11 cellular contexts compared by ENCODE assay signal in the genomic region with DNA sequence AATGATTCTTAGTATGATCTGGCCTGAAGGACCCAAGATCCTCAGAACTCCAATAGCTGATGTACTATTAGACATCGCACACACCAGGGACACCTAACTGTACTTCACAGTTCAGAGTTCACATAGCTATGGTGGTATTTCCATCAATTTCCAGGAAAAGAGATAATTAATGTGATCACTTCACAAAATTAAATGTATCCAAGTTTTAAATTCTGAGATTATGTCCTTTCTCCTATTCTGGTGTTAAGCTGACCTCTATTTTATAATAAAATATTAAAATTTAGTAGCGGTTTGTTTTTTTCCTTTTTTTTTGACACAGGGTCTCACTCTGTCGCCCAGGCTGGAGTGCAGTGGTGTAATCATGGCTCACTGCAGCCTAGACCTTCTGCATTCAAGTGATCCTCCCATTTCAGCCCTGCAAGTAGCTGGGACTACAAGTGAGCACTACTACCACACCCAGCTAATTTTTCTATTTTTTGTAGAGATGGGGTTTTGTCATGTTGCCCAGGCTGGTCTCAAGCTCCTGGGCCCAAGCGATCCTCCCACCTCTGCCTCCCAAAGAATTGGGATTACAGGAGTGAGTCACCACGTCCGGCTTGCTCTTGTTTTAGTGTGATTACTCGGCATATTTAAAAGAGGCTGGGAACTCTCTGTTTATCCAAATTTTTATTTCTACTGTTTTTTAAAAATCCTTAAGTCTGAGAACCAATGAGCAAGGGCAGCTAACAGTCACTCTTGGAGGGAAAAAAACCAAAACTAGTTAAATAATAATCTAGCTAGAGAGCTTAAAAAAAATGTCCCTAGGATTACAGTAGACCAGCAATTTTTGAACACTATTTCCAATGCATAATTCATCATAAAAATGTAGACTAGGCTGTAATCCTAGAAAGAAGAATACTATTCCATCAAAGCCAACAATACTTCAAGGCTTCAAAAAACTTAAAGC. TPM values are rescaled to one million over a fixed set of nuclear protein-coding genes. Genes with fewer than 3 reads are reported as not detected.
DNase-seq lines count a peak whose midpoint lies in the region; FAIRE-seq and TF ChIP-seq lines count a peak whose summit lies in the region.
"Had no signal": no experiment of that assay in that cellular context is flagged by ENCODE, and none has a peak within 500 bp of the region (broad histone marks: within the 10 kb centered on the region; RNA-seq: fewer than 3 reads in every experiment).

No MANE protein-coding gene starts in this region.

- H3K36me3 ChIP-seq in breast epithelium (no peaks in the 10 kb centered on the region), astrocyte (ENCODE audit: insufficient read depth, low read length) (no peaks in the 10 kb centered on the region), uterus (no peaks in the 10 kb centered on the region)

- H2AFZ ChIP-seq in astrocyte (ENCODE audit: low read depth, low read length) = no peak overlapping the region

- H3K4me1 Mint-ChIP-seq in MCF 10A (ENCODE audit: insufficient read depth, unreplicated experiment) (peaks cover 42% of the 10 kb centered on the region), astrocyte (ENCODE audit: low read depth, unreplicated experiment) (peaks cover 35% of the 10 kb centered on the region), glutamatergic neuron (ENCODE audit: low read depth, unreplicated experiment) (peaks cover 26% of the 10 kb centered on the region)
- H3K4me1 Mint-ChIP-seq: activated CD8-positive, alpha-beta memory T cell treated with anti-CD3 and anti-CD28 coated beads, Interleukin-2, amount 10 ng/mL, durations not matched to agents 7 days and 5 days had no signal

- no peak for FAIRE-seq in astrocyte (lab: Jason Lieb, UNC)
- FAIRE-seq: A204.1 had no signal

- H3K9ac ChIP-seq in astrocyte (ENCODE audit: low read length) = no peak overlapping the region

- H3K9me3 ChIP-seq in breast epithelium (no peaks in the 10 kb centered on the region), astrocyte (ENCODE audit: insufficient read depth, low read depth, low read length) (no peaks in the 10 kb centered on the region), uterus (no peaks in the 10 kb centered on the region)

- H3K27me3 ChIP-seq in breast epithelium (no peaks in the 10 kb centered on the region), astrocyte (ENCODE audit: insufficient read depth, low read length) (no peaks in the 10 kb centered on the region), uterus (no peaks in the 10 kb centered on the region)

- H3K4me1 ChIP-seq in breast epithelium (peaks cover 0 to 3% of the 10 kb centered on the region in 2 donors), astrocyte (ENCODE audit: insufficient read depth, low read length) (peaks cover 13% of the 10 kb centered on the region), uterus (peaks cover 0 to 12% of the 10 kb centered on the region in 2 donors)

- peaks cover 19% of the 10 kb centered on the region for H4K20me1 ChIP-seq in astrocyte (ENCODE audit: insufficient read depth, low read length)

- H3K27ac Mint-ChIP-seq in MCF 10A (ENCODE audit: low read depth, unreplicated experiment) (peak overlapping the region; percentile 79), astrocyte (ENCODE audit: unreplicated experiment) (no peak overlapping the region), glutamatergic neuron (ENCODE audit: unreplicated experiment) (peak overlapping the region; percentile 22)
- H3K27ac Mint-ChIP-seq: activated CD8-positive, alpha-beta memory T cell treated with anti-CD3 and anti-CD28 coated beads, Interleukin-2, amount 10 ng/mL, durations not matched to agents 7 days and 5 days had no signal

- peaks cover 91% of the 10 kb centered on the region for H3K79me2 ChIP-seq in astrocyte (ENCODE audit: insufficient read depth, low read length)

- TF ChIP-seq POLR2A in breast epithelium (IDR thresholded peaks at IDR 0.05) (no peak), uterus (IDR thresholded peaks at IDR 0.05) (no peak)

- DNase-seq in MCF 10A (ENCODE audit: unreplicated experiment) (peak; percentile 88), breast epithelium (ENCODE audit: low spot score in 2 of 2) (no peak), astrocyte (ENCODE audit: low read depth) (peak; percentile 70), glutamatergic neuron (no peak), uterus (peak; percentile 49 to 51), ACHN (no peak), activated gamma-delta T cell (lab: John Stamatoyannopoulos, UW) (no peak), C1 segment of cervical spinal cord (lab: John Stamatoyannopoulos, UW) (no peak)
- DNase-seq: activated CD8-positive, alpha-beta memory T cell treated with anti-CD3 and anti-CD28 coated beads, Interleukin-2, amount 10 ng/mL, durations not matched to agents 7 days and 5 days had no signal

- CTCF ChIA-PET in MCF 10A (lab: Yijun Ruan, JAX) = interaction anchor here (0.6 to 0.7 kb wide), 2 partner anchors 44 to 52 kb away, joined by 3 read pairs; no protein-coding TSS in a partner anchor

- no peaks in the 10 kb centered on the region for H3K27me3 Mint-ChIP-seq in MCF 10A (ENCODE audit: insufficient read depth, unreplicated experiment)
- H3K27me3 Mint-ChIP-seq in astrocyte (ENCODE audit: low read depth, unreplicated experiment) = no peaks in the 10 kb centered on the region
- H3K27me3 Mint-ChIP-seq in glutamatergic neuron (ENCODE audit: unreplicated experiment) = no peaks in the 10 kb centered on the region

- no peak for TF ChIP-seq CTCF in MCF 10A (IDR thresholded peaks at IDR 0.05; ENCODE audit: unreplicated experiment)
- TF ChIP-seq CTCF in breast epithelium (IDR thresholded peaks at IDR 0.05) = no peak
- no peak for TF ChIP-seq CTCF in astrocyte (IDR thresholded peaks at IDR 0.05; ENCODE audit: insufficient read depth, low read depth, low read length)
- TF ChIP-seq CTCF in glutamatergic neuron (IDR thresholded peaks at IDR 0.05; ENCODE audit: partially characterized antibody, unreplicated experiment) = no peak
- no peak for TF ChIP-seq CTCF in uterus (IDR thresholded peaks at IDR 0.05)

- H3K4me3 ChIP-seq in breast epithelium = no peak overlapping the region
- H3K4me3 ChIP-seq in astrocyte (ENCODE audit: insufficient read depth, low read depth, low read length) = no peak overlapping the region
- no peak overlapping the region for H3K4me3 ChIP-seq in uterus

- intact Hi-C loops in MCF 10A (cut with micrococcal nuclease) (no loop called here), breast epithelium (cut with DNase I; ENCODE audit: low total_unique reads) (no loop called here), uterus (cut with DNase I; ENCODE audit: low total_unique reads) (no loop called here)

- H3K4me3 Mint-ChIP-seq in MCF 10A (ENCODE audit: unreplicated experiment) (peak overlapping the region; percentile 14), astrocyte (ENCODE audit: unreplicated experiment) (no peak overlapping the region), glutamatergic neuron (ENCODE audit: unreplicated experiment) (no peak overlapping the region)
- H3K4me3 Mint-ChIP-seq: activated CD8-positive, alpha-beta memory T cell treated with anti-CD3 and anti-CD28 coated beads, Interleukin-2, amount 10 ng/mL, durations not matched to agents 7 days and 5 days had no signal

- H3K36me3 Mint-ChIP-seq in MCF 10A (ENCODE audit: insufficient read depth, unreplicated experiment) (no peaks in the 10 kb centered on the region), astrocyte (ENCODE audit: low read depth, unreplicated experiment) (peaks cover 4% of the 10 kb centered on the region), glutamatergic neuron (ENCODE audit: unreplicated experiment) (no peaks in the 10 kb centered on the region)
- H3K36me3 Mint-ChIP-seq: activated CD8-positive, alpha-beta memory T cell treated with anti-CD3 and anti-CD28 coated beads, Interleukin-2, amount 10 ng/mL, durations not matched to agents 7 days and 5 days had no signal

- no TSS peak for BruUV-seq in MCF 10A (replicated peaks; lab: Mats Ljungman, UMichigan)

- H3K9me3 Mint-ChIP-seq in MCF 10A (ENCODE audit: unreplicated experiment) = no peaks in the 10 kb centered on the region
- H3K9me3 Mint-ChIP-seq in astrocyte (ENCODE audit: unreplicated experiment) = no peaks in the 10 kb centered on the region
- no peaks in the 10 kb centered on the region for H3K9me3 Mint-ChIP-seq in glutamatergic neuron (ENCODE audit: unreplicated experiment)
- H3K9me3 Mint-ChIP-seq: nephron had no signal

- H3K27ac ChIP-seq in breast epithelium (peak overlapping the region in 1 of 2 donors; percentile 14), astrocyte (ENCODE audit: low read depth, low read length) (peak overlapping the region; percentile 22), uterus (peak overlapping the region; percentile 17 to 45)

- POLR2A ChIA-PET in MCF 10A (lab: Yijun Ruan, JAX) = interaction anchor here (0.7 to 2.6 kb wide), 9 partner anchors 8 to 184 kb away, joined by 3 to 18 read pairs (median 3); a partner anchor contains a TSS

- peak overlapping the region; percentile 32 for H3K4me2 ChIP-seq in astrocyte (ENCODE audit: low read length)

- in situ Hi-C loops in ACHN (cut with HindIII; ENCODE audit: low pct_ligation_motif_present, low pct_unique_long_range_greater_than_20kb, low sequenced_read_pairs) = no loop called here

RNA-seq across cellular contexts. Expression of a gene that starts 16.0 kb away (rescaled TPM):
- 24.1 and 33.5 TPM in 2 replicates for total RNA-seq in MCF 10A (2022)
- total RNA-seq in breast epithelium = 10 to 100 TPM; 40.0 to 60.4 (median 49.6) TPM
- 38.1 and 38.4 TPM in 2 replicates for total RNA-seq in astrocyte
- 26.7 TPM for total RNA-seq in glutamatergic neuron (ENCODE audit: unreplicated experiment)
- total RNA-seq in uterus = 10 to 100 TPM; 14.9 to 66.9 (median 37.3) TPM

Comparison
In these comparisons a context has a peak if more than half of its experiments do, and no peak if none do; other contexts are left out.
1. DNase-seq: peak in MCF 10A (single experiment), astrocyte (single experiment) and uterus (2 of 2); none in breast epithelium (0 of 2), glutamatergic neuron (single experiment), ACHN (single experiment), activated gamma-delta T cell (single experiment) and C1 segment of cervical spinal cord (0 of 14).